Comparison of ENCODE assay signal across 9 cellular contexts in genomic region chr14:24674204-24674970, GRCh38. TPM values are rescaled to one million over a fixed set of nuclear protein-coding genes. Genes with fewer than 3 reads are reported as not detected.
DNase-seq lines count a peak whose midpoint lies in the region; ATAC-seq, FAIRE-seq and TF ChIP-seq lines count a peak whose summit lies in the region.
"Had no signal": no experiment of that assay in that cellular context is flagged by ENCODE, and none has a peak within 500 bp of the region (broad histone marks: within the 10 kb centered on the region; RNA-seq: fewer than 3 reads in every experiment).

No MANE protein-coding gene starts in this region.

- peak overlapping the region; percentile 99 for H3K27ac ChIP-seq in GM12878 (ENCODE audit: control insufficient read depth, insufficient read depth)
- H3K27ac ChIP-seq: cardiac muscle cell had no signal

- H3K79me2 ChIP-seq in GM12878 (ENCODE audit: control insufficient read depth, insufficient read depth, low read length): no peaks in the 10 kb centered on the region

- peaks cover 5% of the 10 kb centered on the region for H3K4me1 Mint-ChIP-seq in endothelial cell (ENCODE audit: unreplicated experiment)

- DNase-seq in GM12865 (ENCODE audit: low read depth): peak; percentile 84
- DNase-seq in Jurkat, Clone E6-1 (ENCODE audit: low read depth, low spot score): peak; percentile 60
- no peak for DNase-seq in GM12878 (ENCODE audit: low read depth, low spot score)
- DNase-seq in erythroblast (lab: John Stamatoyannopoulos, UW): no peak
- no peak for DNase-seq in HUDEP-2 (lab: John Stamatoyannopoulos, UW; ENCODE audit: unreplicated experiment in 76 of 76)
- no peak for DNase-seq in endothelial cell (ENCODE audit: low spot score)
- DNase-seq in RPMI8226: no peak

- peaks cover 36% of the 10 kb centered on the region for H3K4me1 ChIP-seq in GM12878 (ENCODE audit: control insufficient read depth, insufficient read depth, low read length)

- H3K4me3 Mint-ChIP-seq in endothelial cell (ENCODE audit: unreplicated experiment): no peak overlapping the region

- ATAC-seq in GM21515 (IDR thresholded peaks at IDR 0.05; ENCODE audit: unreplicated experiment) (peak; percentile 58), GM12878 (peak; percentile 78)

- H3K27ac Mint-ChIP-seq in endothelial cell (ENCODE audit: unreplicated experiment): no peak overlapping the region

- H3K4me3 ChIP-seq in GM12865 (ENCODE audit: low read depth, low read length) (peak overlapping the region; percentile 55), GM12878 (peak overlapping the region; percentile 75)
- H3K4me3 ChIP-seq in Jurkat, Clone E6-1 (ENCODE audit: low read length): peak overlapping the region; percentile 19
- H3K4me3 ChIP-seq: cardiac muscle cell had no signal

- SMC1A ChIA-PET in GM12878 (lab: Charles Lee; ENCODE audit: uncharacterized antibody, unreplicated experiment): interaction anchor here (0.5 to 3.1 kb wide), 23 partner anchors 8 to 474 kb away, joined by 3 to 16 read pairs (median 4); partner anchors contain the start of gene GZMH

- H3K9ac ChIP-seq in GM12878 (ENCODE audit: control insufficient read depth, insufficient read depth, low read length): peak overlapping the region; percentile 81

- FAIRE-seq in GM12878 (lab: Jason Lieb, UNC): peak; percentile 71

- H3K36me3 ChIP-seq in GM12878 (ENCODE audit: control insufficient read depth in 2 of 2, insufficient read depth in 2 of 2, low read length in 1 of 2): no peaks in the 10 kb centered on the region
- H3K36me3 ChIP-seq: cardiac muscle cell had no signal

- POLR2A ChIA-PET in GM12878 (lab: Charles Lee): interaction anchor here (0.8 to 1.0 kb wide), 2 partner anchors 19 to 30 kb away, joined by 3 read pairs; no protein-coding TSS in a partner anchor

- H4K20me1 ChIP-seq in GM12878 (ENCODE audit: control insufficient read depth, insufficient read depth): no peaks in the 10 kb centered on the region

- in situ Hi-C loops in GM12878 (cut with MboI): no loop called here

- no peaks in the 10 kb centered on the region for H3K9me3 ChIP-seq in GM12878 (replicated peaks; ENCODE audit: control insufficient read depth, insufficient read depth, low read length)

- no peak for TF ChIP-seq RAD21 in GM12878 (IDR thresholded peaks at IDR 0.05; ENCODE audit: insufficient read depth, low read depth, low read length)

- no peak for TF ChIP-seq POLR2A in GM12878 (IDR thresholded peaks at IDR 0.05; ENCODE audit: low read depth, low read length)
- no peak for TF ChIP-seq POLR2A in erythroblast (IDR thresholded peaks at IDR 0.05; ENCODE audit: low read length)

- H3K4me2 ChIP-seq in GM12878 (ENCODE audit: control insufficient read depth, insufficient read depth): peak overlapping the region; percentile 95

- H3K9me3 Mint-ChIP-seq in endothelial cell (ENCODE audit: unreplicated experiment): no peaks in the 10 kb centered on the region

- no peaks in the 10 kb centered on the region for H3K27me3 ChIP-seq in GM12878 (replicated peaks in 1 of 2; ENCODE audit: control insufficient read depth in 2 of 2, insufficient read depth in 2 of 2, low read length in 1 of 2)

- RAD21 ChIA-PET in GM12878 (lab: Charles Lee; ENCODE audit: unreplicated experiment): interaction anchor here (0.8 to 2.5 kb wide), 13 partner anchors 9 to 477 kb away, joined by 3 to 12 read pairs (median 4); no protein-coding TSS in a partner anchor

- TF ChIP-seq CTCF in GM12865 (IDR thresholded peaks at IDR 0.05; ENCODE audit: insufficient read depth, low read depth, low read length, missing control alignments) (no peak), GM12878 (IDR thresholded peaks at IDR 0.05 in 2 of 3, conservative IDR thresholded peaks at IDR 0.05 in 1 of 3; ENCODE audit: control insufficient read depth in 2 of 3, extremely low read depth in 1 of 3, insufficient read depth in 1 of 3, low read depth in 3 of 3, low read length in 3 of 3) (no peak), endothelial cell (IDR thresholded peaks at IDR 0.05; ENCODE audit: unreplicated experiment) (no peak)

- 3% methylated on average over 5 of the region's 5 CpGs for WGBS in GM12878 (ENCODE audit: insufficient coverage, insufficient replicate concordance, low lambda C conversion rate, missing lambda C conversion rate)

- intact Hi-C loops in GM12878 (cut with micrococcal nuclease; ENCODE audit: unreplicated experiment): no loop called here

- CTCF ChIA-PET in GM12878 (lab: Yijun Ruan, JAX): interaction anchor here (0.9 to 3.6 kb wide), 14 partner anchors 7 to 477 kb away, joined by 3 to 24 read pairs (median 5); no protein-coding TSS in a partner anchor

- TF ChIP-seq EP300 in GM12878 (IDR thresholded peaks at IDR 0.05; ENCODE audit: borderline replicate concordance in 1 of 2, control insufficient read depth in 1 of 2, low read depth in 2 of 2, low read length in 2 of 2): no peak

- H2AFZ ChIP-seq in GM12878 (ENCODE audit: control insufficient read depth, low read depth, low read length): peak overlapping the region; percentile 77

- BruUV-seq in GM12878 (replicated peaks; lab: Mats Ljungman, UMichigan): no TSS peak

- H3K27me3 Mint-ChIP-seq in endothelial cell (ENCODE audit: unreplicated experiment): no peaks in the 10 kb centered on the region

- H3K36me3 Mint-ChIP-seq in endothelial cell (ENCODE audit: low read depth, unreplicated experiment): no peaks in the 10 kb centered on the region

TF ChIP-seq in GM12878, 131 proteins besides CTCF, POLR2A, EP300 and RAD21 (continues in another document):
- peak; percentile 46; the same call in 1 of the 2 replicates for TF ChIP-seq POLR2AphosphoS5 (IDR thresholded peaks at IDR 0.05; ENCODE audit: low read length)
- no peak for TF ChIP-seq ZNF384 (IDR thresholded peaks at IDR 0.05; ENCODE audit: borderline replicate concordance, low read depth, low read length)
- TF ChIP-seq MTA3 (IDR thresholded peaks at IDR 0.05; ENCODE audit: borderline replicate concordance, low read length): no peak
- no peak for TF ChIP-seq HDGF (IDR thresholded peaks at IDR 0.05)
- no peak for TF ChIP-seq SREBF2 (IDR thresholded peaks at IDR 0.05; ENCODE audit: low read length)
- no peak for TF ChIP-seq ESRRA (IDR thresholded peaks at IDR 0.05; ENCODE audit: low read length)
- no peak for TF ChIP-seq ZNF207 (IDR thresholded peaks at IDR 0.05; ENCODE audit: borderline replicate concordance)
- no peak for TF ChIP-seq PBX3 (IDR thresholded peaks at IDR 0.05; ENCODE audit: insufficient replicate concordance, low read depth, low read length)
- no peak for TF ChIP-seq ZBED1 (IDR thresholded peaks at IDR 0.05; ENCODE audit: borderline replicate concordance)
- no peak for TF ChIP-seq CBFB (IDR thresholded peaks at IDR 0.05; ENCODE audit: low read depth)
- TF ChIP-seq RBBP5 (conservative IDR thresholded peaks at IDR 0.05): no peak
- no peak for TF ChIP-seq SIX5 (IDR thresholded peaks at IDR 0.05; ENCODE audit: low read depth, low read length, severe bottlenecking)
- no peak for TF ChIP-seq NR2C2 (IDR thresholded peaks at IDR 0.05; ENCODE audit: borderline replicate concordance, control insufficient read depth, insufficient read length, low read depth)
- TF ChIP-seq MYB (IDR thresholded peaks at IDR 0.05; ENCODE audit: borderline replicate concordance, low read depth, low read length): no peak
- TF ChIP-seq CHD1 (IDR thresholded peaks at IDR 0.05; ENCODE audit: low read depth, low read length): no peak
- TF ChIP-seq IKZF2 (IDR thresholded peaks at IDR 0.05): no peak
- 0 out of 2 replicates have a peak, but pooled peaks have one; percentile 17 for TF ChIP-seq IRF4 (IDR thresholded peaks at IDR 0.05; ENCODE audit: low read depth, low read length)
- peak; percentile 14; the same call in 1 of the 2 replicates for TF ChIP-seq RUNX3 (IDR thresholded peaks at IDR 0.05; ENCODE audit: low read length)
- TF ChIP-seq ZNF622 (IDR thresholded peaks at IDR 0.05): no peak
- no peak for TF ChIP-seq DPF2 (IDR thresholded peaks at IDR 0.05)
- no peak for TF ChIP-seq MEF2B (IDR thresholded peaks at IDR 0.05; ENCODE audit: partially characterized antibody, poor library complexity, severe bottlenecking)
- no peak for TF ChIP-seq CREB1 (IDR thresholded peaks at IDR 0.05; ENCODE audit: low read depth)
- TF ChIP-seq ETV6 (conservative IDR thresholded peaks at IDR 0.05 in 1 of 2, IDR thresholded peaks at IDR 0.05 in 1 of 2; ENCODE audit: borderline replicate concordance in 1 of 2, low read depth in 1 of 2): peak in 1 of 2 experiments; percentile 62; a peak in 2 of 4 replicates

RNA-seq across cellular contexts. Expression of gene GZMB, which starts 40.4 kb away (rescaled TPM):
- polyA plus RNA-seq in Jurkat, Clone E6-1 (2012; ENCODE audit: insufficient read depth, insufficient read length): not detected
- total RNA-seq in GM12878 (2013; cell fraction: nucleolus; rRNA removed): not detected in 2 replicates
- total RNA-seq in GM12878 (2014; rRNA removed) (not detected in 2 replicates), GM12878 (2014; rRNA removed; fragmentation: Illumina TruSeq; extraction: Trizol) (not detected in 2 replicates), GM12878 (2021) (0.87 and 1.1 TPM in 2 replicates), endothelial cell (ENCODE audit: unreplicated experiment) (not detected)
- not detected for polyA plus RNA-seq in GM12878 (2011; ENCODE audit: low read depth)
- polyA plus RNA-seq in GM12878 (2011; rRNA removed) (not detected in 2 replicates), GM12878 (2014; fragmentation: Illumina TruSeq; extraction: Trizol) (0.38 TPM in 1 of 2 replicates, not detected in the other), GM12878 (2014; fragmentation: Nextera tagmentation; extraction: Ambion mirVana) (under 1 TPM in 1 of 2 experiments, not detected in 1; 0.19 TPM), GM12878 (2014; rRNA removed) (not detected in 2 replicates), GM12878 (2016; fragmentation: Nextera tagmentation; extraction: Ambion mirVana) (not detected)
- polyA plus RNA-seq in GM12878 (2011; cell fraction: cytosol; rRNA removed): 0.10 TPM in 1 of 2 replicates, not detected in the other
- not detected in 2 replicates for polyA plus RNA-seq in GM12878 (2011; cell fraction: nucleus; rRNA removed)
- 0.25 and 0.85 TPM in 2 replicates for polyA plus RNA-seq in GM12878 (2012)
- polyA minus RNA-seq in GM12878 (2011; rRNA and poly(A)+ RNA removed): not detected in 2 replicates
- not detected in 2 replicates for polyA minus RNA-seq in GM12878 (2011; cell fraction: cytosol; rRNA and poly(A)+ RNA removed)
- not detected in 2 replicates for polyA minus RNA-seq in GM12878 (2011; cell fraction: nucleus; rRNA and poly(A)+ RNA removed)
- total RNA-seq: cardiac muscle cell had no signal
- polyA plus RNA-seq: cardiac muscle cell had no signal

Comparison
In these comparisons a context has a peak if more than half of its experiments do, and no peak if none do; other contexts are left out.
1. DNase-seq: peak in GM12865 (single experiment) and Jurkat, Clone E6-1 (single experiment); none in GM12878 (single experiment), erythroblast (0 of 2), HUDEP-2 (0 of 76), endothelial cell (single experiment) and RPMI8226 (single experiment).
2. H3K4me3 ChIP-seq: peak in every context shown above with its lines; median percentile 75 in GM12878; 55 in GM12865; 19 in Jurkat, Clone E6-1.